ENCODE assay signal across 32 cellular contexts in the genomic region with DNA sequence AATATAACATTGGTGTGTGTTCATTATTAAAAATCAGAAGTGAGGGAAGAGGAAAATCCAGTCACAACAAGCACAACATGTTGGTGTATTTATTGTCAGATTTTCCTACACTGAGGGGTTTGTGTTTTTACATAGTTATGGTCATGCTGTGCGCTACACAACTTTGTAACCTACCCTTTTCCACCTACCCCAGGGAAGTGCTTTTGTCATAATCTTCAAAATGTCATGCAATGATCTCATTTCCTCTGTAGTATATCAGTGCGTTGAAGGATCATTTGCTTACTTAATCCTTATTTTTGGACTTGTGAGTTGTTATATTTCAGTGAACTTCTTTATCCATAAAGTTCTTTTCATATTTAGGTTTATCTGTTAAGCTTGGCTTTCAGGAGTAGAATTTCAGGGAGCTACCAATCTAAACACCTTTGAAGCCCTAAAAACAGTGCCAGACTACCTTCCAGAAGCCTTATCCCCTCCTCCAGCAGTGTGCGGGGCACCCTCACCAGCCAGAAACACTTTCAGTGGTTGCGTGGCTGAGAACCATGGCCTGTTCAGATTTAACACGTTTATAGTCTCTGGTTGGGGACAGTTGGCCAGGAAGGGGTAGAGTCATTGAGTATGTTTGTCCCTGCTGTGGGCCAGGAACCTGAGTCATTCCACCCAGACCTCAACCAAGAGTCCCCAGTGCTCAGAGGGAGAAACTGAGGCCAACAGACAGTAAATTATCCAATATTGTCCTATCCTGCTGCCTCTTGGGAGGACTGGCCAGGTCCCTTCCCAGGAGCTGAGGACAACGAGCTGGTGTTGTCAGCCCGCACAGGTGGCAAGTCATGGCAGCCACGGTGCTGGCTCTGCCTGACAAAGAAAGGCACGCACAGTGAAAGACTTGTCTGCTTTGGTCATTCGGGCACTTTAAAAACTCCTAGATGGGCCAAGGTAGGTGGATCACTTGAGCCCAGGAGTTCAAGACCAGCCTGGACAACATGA. TPM values are rescaled to one million over a fixed set of nuclear protein-coding genes. Genes with fewer than 3 reads are reported as not detected.
A peak's percentile ranks its signal among the peaks of the same experiment; 100 is the strongest.
DNase-seq lines count a peak whose midpoint lies in the region; ATAC-seq and TF ChIP-seq lines count a peak whose summit lies in the region.
"Had no signal": no experiment of that assay in that cellular context is flagged by ENCODE, and none has a peak within 500 bp of the region (broad histone marks: within the 10 kb centered on the region; RNA-seq: fewer than 3 reads in every experiment).

No MANE protein-coding gene starts in this region.

- no peak for ATAC-seq in GM23338
- peak; percentile 61 for ATAC-seq in stimulated activated effector memory CD8-positive, alpha-beta T cell treated with anti-CD3 and anti-CD28 coated beads, Interleukin-12 subunit alpha, Interleukin-12 subunit beta, amount 100 ng/mL, for 72 hours
- ATAC-seq: effector memory CD8-positive, alpha-beta T cell; naive thymus-derived CD8-positive, alpha-beta T cell had no signal

- H3K9me2 ChIP-seq in GM23338 (ENCODE audit: insufficient read depth): no peaks in the 10 kb centered on the region
- H3K9me2 ChIP-seq in PC-9 (ENCODE audit: insufficient read depth): no peaks in the 10 kb centered on the region

- H3K4me2 ChIP-seq in GM23338: no peak overlapping the region
- no peak overlapping the region for H3K4me2 ChIP-seq in PC-9

- BruUV-seq in PC-9 (replicated peaks; lab: Mats Ljungman, UMichigan): no TSS peak

- H3K27me3 Mint-ChIP-seq in activated T-cell treated with anti-CD3 and anti-CD28 coated beads, Interleukin-2, amount 50 U/mL, for 24 hours: no peaks in the 10 kb centered on the region
- peaks cover 5% of the 10 kb centered on the region for H3K27me3 Mint-ChIP-seq in GM23338 (ENCODE audit: insufficient read depth, low read depth, poor library complexity)
- H3K27me3 Mint-ChIP-seq: activated naive CD8-positive, alpha-beta T cell treated with anti-CD3 and anti-CD28 coated beads, Interleukin-2, amount 10 ng/mL, durations not matched to agents 7 days and 5 days; B cell; CD8-positive, alpha-beta memory T cell; effector memory CD8-positive, alpha-beta T cell; IgD-negative memory B cell; naive thymus-derived CD8-positive, alpha-beta T cell had no signal

- CTCF ChIA-PET in PC-9 (lab: Charles Lee): interaction anchor here (0.6 kb wide), 1 partner anchor 40 kb away, joined by 3 read pairs; a partner anchor contains a TSS

- no peak overlapping the region for H3K4me3 ChIP-seq in GM23338
- H3K4me3 ChIP-seq in PC-9: no peak overlapping the region
- H3K4me3 ChIP-seq: lung, Peyer's patch, prostate gland had no signal

- H3K4me1 Mint-ChIP-seq in activated T-cell treated with anti-CD3 and anti-CD28 coated beads, Interleukin-2, amount 50 U/mL, for 24 hours (ENCODE audit: low read depth): peaks cover 19% of the 10 kb centered on the region
- H3K4me1 Mint-ChIP-seq in GM23338: peaks cover 9% of the 10 kb centered on the region
- peaks cover 29% of the 10 kb centered on the region for H3K4me1 Mint-ChIP-seq in stimulated activated effector memory CD8-positive, alpha-beta T cell treated with anti-CD3 and anti-CD28 coated beads, Interleukin-12 subunit alpha, Interleukin-12 subunit beta, amount 100 ng/mL, for 72 hours

- peak overlapping the region; percentile 56 for H3K27ac Mint-ChIP-seq in activated T-cell treated with anti-CD3 and anti-CD28 coated beads, Interleukin-2, amount 50 U/mL, for 24 hours
- H3K27ac Mint-ChIP-seq in GM23338: peak overlapping the region; percentile 23; the same call in 1 of the 2 replicates
- peak overlapping the region; percentile 67 for H3K27ac Mint-ChIP-seq in stimulated activated effector memory CD8-positive, alpha-beta T cell treated with anti-CD3 and anti-CD28 coated beads, Interleukin-12 subunit alpha, Interleukin-12 subunit beta, amount 100 ng/mL, for 72 hours
- H3K27ac Mint-ChIP-seq: activated naive CD8-positive, alpha-beta T cell treated with anti-CD3 and anti-CD28 coated beads, Interleukin-2, amount 10 ng/mL, durations not matched to agents 7 days and 5 days; B cell; IgD-negative memory B cell had no signal

- H3K9me3 ChIP-seq in PC-9 (ENCODE audit: insufficient read depth, low read depth): no peaks in the 10 kb centered on the region
- H3K9me3 ChIP-seq: Peyer's patch, prostate gland had no signal

- peaks cover 58% of the 10 kb centered on the region for H3K36me3 Mint-ChIP-seq in activated T-cell treated with anti-CD3 and anti-CD28 coated beads, Interleukin-2, amount 50 U/mL, for 24 hours (ENCODE audit: low read depth)
- peaks cover 6% of the 10 kb centered on the region; the same call in 2 of the 3 replicates for H3K36me3 Mint-ChIP-seq in GM23338 (ENCODE audit: low read depth)
- peaks cover 22% of the 10 kb centered on the region for H3K36me3 Mint-ChIP-seq in stimulated activated effector memory CD8-positive, alpha-beta T cell treated with anti-CD3 and anti-CD28 coated beads, Interleukin-12 subunit alpha, Interleukin-12 subunit beta, amount 100 ng/mL, for 72 hours

- no peaks in the 10 kb centered on the region for H3K36me3 ChIP-seq in GM23338 (ENCODE audit: insufficient read depth)
- no peaks in the 10 kb centered on the region for H3K36me3 ChIP-seq in PC-9 (ENCODE audit: low read depth)
- H3K36me3 ChIP-seq: prostate gland had no signal

- H3F3A ChIP-seq in GM23338 (replicated peaks; ENCODE audit: low read depth) (no peaks in the 10 kb centered on the region), PC-9 (ENCODE audit: insufficient read depth, low read depth) (no peaks in the 10 kb centered on the region)

- TF ChIP-seq CTCF in GM23338 (conservative IDR thresholded peaks at IDR 0.05; ENCODE audit: low read depth in 2 of 2) (no peak), PC-9 (conservative IDR thresholded peaks at IDR 0.05) (no peak)

- H4K20me1 ChIP-seq in GM23338 (replicated peaks; ENCODE audit: insufficient read depth): peaks cover 31% of the 10 kb centered on the region
- H4K20me1 ChIP-seq in PC-9 (ENCODE audit: insufficient read depth): peaks cover 39% of the 10 kb centered on the region

- POLR2A ChIA-PET in PC-9 (lab: Charles Lee; ENCODE audit: unreplicated experiment): interaction anchor here (0.5 kb wide), 1 partner anchor 10 kb away, joined by 6 read pairs; no protein-coding TSS in a partner anchor

- DNase-seq in activated T-cell treated with anti-CD3 and anti-CD28 coated beads, Interleukin-2, amount 50 U/mL, for 24 hours: no peak
- DNase-seq in activated T-cell treated with anti-CD3 and anti-CD28 coated beads for 4 hours (no peak), GM23338 (ENCODE audit: low spot score) (no peak), dermis blood vessel endothelial cell (peak; percentile 6), PC-9 (no peak), NCI-H1694 treated with DMSO at 0.1 percent for 48 hours (lab: John Stamatoyannopoulos, UW) (no peak)
- DNase-seq in stimulated activated effector memory CD8-positive, alpha-beta T cell treated with anti-CD3 and anti-CD28 coated beads, Interleukin-12 subunit alpha, Interleukin-12 subunit beta, amount 100 ng/mL, for 72 hours (ENCODE audit: low spot score in 2 of 2): no peak
- no peak for DNase-seq in stimulated activated CD4-positive, alpha-beta T cell treated with anti-CD3 and anti-CD28 coated beads, Interleukin-1b, Interleukin-23, amount 100 ng/mL, for 48 hours
- DNase-seq: activated CD4-positive, alpha-beta T cell treated with anti-CD3 and anti-CD28 coated beads, Interleukin-2, amount 50 U/mL, for 1 hour; activated effector memory CD4-positive, alpha-beta T cell treated with Interleukin-2 at 50 U/mL for 16 hours; activated naive CD8-positive, alpha-beta T cell treated with anti-CD3 and anti-CD28 coated beads, Interleukin-2, amount 10 ng/mL, durations not matched to agents 7 days and 5 days; CD8-positive, alpha-beta memory T cell; central memory CD4-positive, alpha-beta T cell; cortex of kidney; DMS 273 treated with DMSO at 0.1 percent for 48 hours; effector memory CD8-positive, alpha-beta T cell; erythroblast; head of caudate nucleus; kidney; MV-4-11; naive thymus-derived CD8-positive, alpha-beta T cell; NCI-H146; NCI-H748 treated with DMSO at 0.1 percent for 48 hours; occipital lobe; Peyer's patch; stimulated activated CD4-positive, alpha-beta T cell treated with anti-CD3 and anti-CD28 coated beads, Interleukin-4, amount 100 ng/mL, for 4 hours; T1000; WERI-Rb-1 had no signal

- H3K4me1 ChIP-seq in GM23338 (ENCODE audit: insufficient read depth) (no peaks in the 10 kb centered on the region; the same call in 1 of the 2 replicates), PC-9 (replicated peaks; ENCODE audit: insufficient read depth) (no peaks in the 10 kb centered on the region)
- H3K4me1 ChIP-seq: Peyer's patch, prostate gland had no signal

- H3K9me3 Mint-ChIP-seq in activated T-cell treated with anti-CD3 and anti-CD28 coated beads, Interleukin-2, amount 50 U/mL, for 24 hours: no peaks in the 10 kb centered on the region
- no peaks in the 10 kb centered on the region for H3K9me3 Mint-ChIP-seq in GM23338
- H3K9me3 Mint-ChIP-seq in stimulated activated effector memory CD8-positive, alpha-beta T cell treated with anti-CD3 and anti-CD28 coated beads, Interleukin-12 subunit alpha, Interleukin-12 subunit beta, amount 100 ng/mL, for 72 hours: no peaks in the 10 kb centered on the region
- H3K9me3 Mint-ChIP-seq: activated naive CD8-positive, alpha-beta T cell treated with anti-CD3 and anti-CD28 coated beads, Interleukin-2, amount 10 ng/mL, durations not matched to agents 7 days and 5 days; CD8-positive, alpha-beta memory T cell; effector memory CD8-positive, alpha-beta T cell; IgD-negative memory B cell; naive thymus-derived CD8-positive, alpha-beta T cell had no signal

- no peak overlapping the region for H3K27ac ChIP-seq in GM23338 (ENCODE audit: low read depth)
- no peak overlapping the region for H3K27ac ChIP-seq in PC-9
- H3K27ac ChIP-seq: Peyer's patch, prostate gland, WERI-Rb-1 had no signal

- H3K27me3 ChIP-seq in GM23338 (ENCODE audit: insufficient read depth) (no peaks in the 10 kb centered on the region), PC-9 (ENCODE audit: insufficient read depth, low read depth) (no peaks in the 10 kb centered on the region)
- H3K27me3 ChIP-seq: Peyer's patch had no signal

- H2AFZ ChIP-seq in GM23338 (no peak overlapping the region), PC-9 (no peak overlapping the region)

- intact Hi-C loops in PC-9 (cut with micrococcal nuclease; ENCODE audit: unreplicated experiment): no loop called here

- H3K4me3 Mint-ChIP-seq in activated T-cell treated with anti-CD3 and anti-CD28 coated beads, Interleukin-2, amount 50 U/mL, for 24 hours: no peak overlapping the region
- no peak overlapping the region for H3K4me3 Mint-ChIP-seq in GM23338
- no peak overlapping the region for H3K4me3 Mint-ChIP-seq in stimulated activated effector memory CD8-positive, alpha-beta T cell treated with anti-CD3 and anti-CD28 coated beads, Interleukin-12 subunit alpha, Interleukin-12 subunit beta, amount 100 ng/mL, for 72 hours
- H3K4me3 Mint-ChIP-seq: activated naive CD8-positive, alpha-beta T cell treated with anti-CD3 and anti-CD28 coated beads, Interleukin-2, amount 10 ng/mL, durations not matched to agents 7 days and 5 days; B cell; CD8-positive, alpha-beta memory T cell; effector memory CD8-positive, alpha-beta T cell; IgD-negative memory B cell; naive thymus-derived CD8-positive, alpha-beta T cell had no signal

- H3K79me2 ChIP-seq in GM23338 (replicated peaks; ENCODE audit: insufficient read depth) (peaks cover 33% of the 10 kb centered on the region), PC-9 (ENCODE audit: low read depth) (peaks cover 39% of the 10 kb centered on the region)

RNA-seq across cellular contexts. Expression of a gene that starts 40.3 kb away (rescaled TPM):
- 51.4 and 59.7 TPM in 2 replicates for total RNA-seq in GM23338 (2014; rRNA removed; shearing (Covaris generic))
- 14.2 and 15.9 TPM in 2 replicates for polyA plus RNA-seq in GM23338 (2016; fragmentation: Nextera tagmentation; extraction: Ambion mirVana)
- total RNA-seq in dermis blood vessel endothelial cell (27.2 and 30.8 TPM in 2 replicates), PC-9 (2021) (36.7 and 38.4 TPM in 2 replicates)
